ENCODE assay signal across 19 cellular contexts in the genomic region with DNA sequence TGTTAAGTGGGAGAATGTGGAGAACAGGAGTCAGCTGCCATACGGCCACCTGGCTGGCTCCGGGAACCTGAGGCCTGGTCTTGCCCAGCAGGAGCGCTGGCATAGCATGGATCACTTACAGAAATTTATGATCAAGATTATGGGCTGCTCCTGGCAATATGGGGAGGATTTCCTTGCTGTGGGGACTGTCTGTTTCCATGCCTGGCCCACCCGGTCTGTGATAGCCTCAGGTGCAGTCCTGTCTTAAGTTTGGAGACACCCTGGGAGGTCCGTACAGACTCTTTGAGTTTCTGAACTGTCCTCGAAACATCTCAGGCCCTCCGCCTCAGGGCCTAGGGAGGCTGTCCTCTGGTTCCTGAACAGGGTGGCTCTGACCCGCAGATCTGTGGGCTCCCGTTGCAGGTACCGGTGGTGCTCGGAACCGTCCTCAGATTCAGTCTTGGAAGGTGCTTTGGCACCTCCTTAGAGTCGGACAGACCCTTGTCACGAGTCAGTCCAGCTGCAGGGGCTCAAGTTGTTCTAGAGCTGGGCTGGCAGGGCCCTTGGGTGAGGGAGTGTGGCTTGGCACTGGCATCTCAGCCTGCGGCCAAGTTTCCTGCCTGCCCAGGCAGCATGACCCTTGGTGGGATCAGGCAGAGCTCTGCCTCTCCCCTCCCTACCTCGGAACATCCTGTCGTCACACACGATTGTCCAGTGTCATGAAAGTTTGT. TPM values are rescaled to one million over a fixed set of nuclear protein-coding genes. Genes with fewer than 3 reads are reported as not detected.
DNase-seq lines count a peak whose midpoint lies in the region; ATAC-seq, FAIRE-seq and TF ChIP-seq lines count a peak whose summit lies in the region.
"Had no signal": no experiment of that assay in that cellular context is flagged by ENCODE, and none has a peak within 500 bp of the region (broad histone marks: within the 10 kb centered on the region; RNA-seq: fewer than 3 reads in every experiment).

No MANE protein-coding gene starts in this region.

- CTCF ChIA-PET in activated CD8-positive, alpha-beta memory T cell treated with anti-CD3 and anti-CD28 coated beads, Interleukin-2, amount 10 ng/mL, durations not matched to agents 7 days and 5 days (lab: Charles Lee) = no interaction called here

- H3K9me3 ChIP-seq in spleen = no peaks in the 10 kb centered on the region
- H3K9me3 ChIP-seq: adrenal gland had no signal

- WGBS in spleen, 5 donors = 85 to 94% (median 90%) methylated on average over 15 to 18 of the region's 18 CpGs

- TF ChIP-seq POLR2A in GM12892 (IDR thresholded peaks at IDR 0.05; ENCODE audit: low read depth, low read length) (peak; percentile 25; the same call in 1 of the 2 replicates), spleen (IDR thresholded peaks at IDR 0.05) (no peak)

- peaks cover 59% of the 10 kb centered on the region for H3K36me3 Mint-ChIP-seq in activated CD8-positive, alpha-beta memory T cell treated with anti-CD3 and anti-CD28 coated beads, Interleukin-2, amount 10 ng/mL, durations not matched to agents 7 days and 5 days

- FAIRE-seq in GM12892 (lab: Jason Lieb, UNC) (no peak), HTR-8/SVneo (lab: Jason Lieb, UNC) (no peak)
- FAIRE-seq: keratinocyte had no signal

- H3K4me3 ChIP-seq in spleen = no peak overlapping the region
- H3K4me3 ChIP-seq: adrenal gland, PC-9 had no signal

- peak overlapping the region in 3 of 8 donors; percentile 12 to 38 (median 14) for H3K27ac ChIP-seq in spleen
- H3K27ac ChIP-seq: adrenal gland, PC-9 had no signal

- peaks cover 0 to 70% (median 3%) of the 10 kb centered on the region in 6 donors for H3K36me3 ChIP-seq in spleen

- no peaks in the 10 kb centered on the region for H3K27me3 Mint-ChIP-seq in activated CD8-positive, alpha-beta memory T cell treated with anti-CD3 and anti-CD28 coated beads, Interleukin-2, amount 10 ng/mL, durations not matched to agents 7 days and 5 days
- H3K27me3 Mint-ChIP-seq: activated CD4-positive, alpha-beta T cell treated with anti-CD3 and anti-CD28 coated beads, Interleukin-2, amount 10 ng/mL, durations not matched to agents 7 days and 5 days had no signal

- H3K27me3 ChIP-seq in spleen (replicated peaks in 1 of 7) = no peaks in the 10 kb centered on the region
- H3K27me3 ChIP-seq: adrenal gland had no signal

- no peak overlapping the region for H3K4me3 Mint-ChIP-seq in activated CD8-positive, alpha-beta memory T cell treated with anti-CD3 and anti-CD28 coated beads, Interleukin-2, amount 10 ng/mL, durations not matched to agents 7 days and 5 days
- H3K4me3 Mint-ChIP-seq: activated CD4-positive, alpha-beta T cell treated with anti-CD3 and anti-CD28 coated beads, Interleukin-2, amount 10 ng/mL, durations not matched to agents 7 days and 5 days; mesothelial cell of epicardium had no signal

- no peak for TF ChIP-seq CTCF in spleen (IDR thresholded peaks at IDR 0.05 in 8 of 11, conservative IDR thresholded peaks at IDR 0.05 in 3 of 11)

- peaks cover 4% of the 10 kb centered on the region for H3K9me3 Mint-ChIP-seq in activated CD8-positive, alpha-beta memory T cell treated with anti-CD3 and anti-CD28 coated beads, Interleukin-2, amount 10 ng/mL, durations not matched to agents 7 days and 5 days (ENCODE audit: low read depth)
- H3K9me3 Mint-ChIP-seq: activated CD4-positive, alpha-beta T cell treated with anti-CD3 and anti-CD28 coated beads, Interleukin-2, amount 10 ng/mL, durations not matched to agents 7 days and 5 days; activated T-cell treated with anti-CD3 and anti-CD28 coated beads, Interleukin-2, amount 50 U/mL, for 72 hours; mesothelial cell of epicardium had no signal

- H3K4me1 ChIP-seq in spleen = peaks cover 9 to 45% (median 29%) of the 10 kb centered on the region in 6 donors

- H3K27ac Mint-ChIP-seq in activated CD8-positive, alpha-beta memory T cell treated with anti-CD3 and anti-CD28 coated beads, Interleukin-2, amount 10 ng/mL, durations not matched to agents 7 days and 5 days = no peak overlapping the region
- H3K27ac Mint-ChIP-seq: activated CD4-positive, alpha-beta T cell treated with anti-CD3 and anti-CD28 coated beads, Interleukin-2, amount 10 ng/mL, durations not matched to agents 7 days and 5 days; activated T-cell treated with anti-CD3 and anti-CD28 coated beads, Interleukin-2, amount 50 U/mL, for 72 hours had no signal

- peaks cover 36% of the 10 kb centered on the region for H3K4me1 Mint-ChIP-seq in activated CD8-positive, alpha-beta memory T cell treated with anti-CD3 and anti-CD28 coated beads, Interleukin-2, amount 10 ng/mL, durations not matched to agents 7 days and 5 days

- intact Hi-C loops in left cardiac atrium (cut with DNase I) (no loop called here), spleen (cut with DNase I; ENCODE audit: low total_unique reads) (no loop called here)

- no peak for ATAC-seq in activated CD8-positive, alpha-beta memory T cell treated with anti-CD3 and anti-CD28 coated beads, Interleukin-2, amount 10 ng/mL, durations not matched to agents 7 days and 5 days
- peak; percentile 67 to 78 for ATAC-seq in left cardiac atrium
- ATAC-seq: activated T-cell treated with anti-CD3 and anti-CD28 coated beads, Interleukin-2, amount 50 U/mL, for 72 hours; SK-N-SH treated with all-trans-retinoic acid at 6 μM for 48 hours had no signal

- DNase-seq in GM12892 (ENCODE audit: insufficient read length) (no peak), left cardiac atrium (peak; percentile 51), spleen (peak; percentile 59), EL (no peak), HTR-8/SVneo (ENCODE audit: insufficient read length, low spot score) (no peak), NCI-H446 treated with DMSO at 0.1 percent for 48 hours (lab: John Stamatoyannopoulos, UW) (no peak), RPMI8226 (no peak)
- peak; percentile 38 for DNase-seq in activated CD8-positive, alpha-beta memory T cell treated with anti-CD3 and anti-CD28 coated beads, Interleukin-2, amount 10 ng/mL, durations not matched to agents 7 days and 5 days
- DNase-seq: activated CD4-positive, alpha-beta T cell treated with anti-CD3 and anti-CD28 coated beads, Interleukin-2, amount 10 ng/mL, durations not matched to agents 7 days and 5 days; activated T-cell treated with anti-CD3 and anti-CD28 coated beads, Interleukin-2, amount 50 U/mL, for 72 hours; COR-L47; KG1; NCI-H1092 treated with DMSO at 0.1 percent for 48 hours; NCI-H774; PC-9 had no signal

RNA-seq across cellular contexts. Expression of gene TFDP1, which starts 4.9 kb away (rescaled TPM):
- polyA plus RNA-seq in GM12892 (2012; ENCODE audit: missing spikeins) = 142 TPM
- 100 to 1,000 TPM; 168 to 175 TPM for total RNA-seq in activated CD8-positive, alpha-beta memory T cell treated with anti-CD3 and anti-CD28 coated beads, Interleukin-2, amount 10 ng/mL, durations not matched to agents 7 days and 5 days
- total RNA-seq in left cardiac atrium = 10 to 100 TPM; 48.3 to 57.1 TPM
- 10 to 100 TPM; 47.5 to 91.7 (median 59.4) TPM for total RNA-seq in spleen
- polyA plus RNA-seq in spleen = 10 to 100 TPM; 21.7 to 42.4 (median 40.1) TPM

Comparison
In these comparisons a context has a peak if more than half of its experiments do, and no peak if none do; other contexts are left out.
1. DNase-seq: peak in activated CD8-positive, alpha-beta memory T cell treated with anti-CD3 and anti-CD28 coated beads, Interleukin-2, amount 10 ng/mL, durations not matched to agents 7 days and 5 days (single experiment), left cardiac atrium (single experiment) and spleen (single experiment); none in GM12892 (single experiment), EL (single experiment), HTR-8/SVneo (single experiment), NCI-H446 treated with DMSO at 0.1 percent for 48 hours (single experiment) and RPMI8226 (single experiment).